Comparison of ENCODE assay signal across 28 cellular contexts in genomic region chr9:29958469-29958868, GRCh38.
"Had no signal": no experiment of that assay in that cellular context is flagged by ENCODE, and none has a peak within 500 bp of the region (broad histone marks: within the 10 kb centered on the region; RNA-seq: fewer than 3 reads in every experiment).

No MANE protein-coding gene starts in this region.

- H3K9me3 ChIP-seq: ascending aorta, breast epithelium, colonic mucosa had no signal

- ATAC-seq: activated CD4-positive, alpha-beta T cell treated with anti-CD3 and anti-CD28 coated beads for 36 hours; activated CD8-positive, alpha-beta memory T cell treated with anti-CD3 and anti-CD28 coated beads, Interleukin-2, amount 10 ng/mL, durations not matched to agents 7 days and 5 days; activated CD8-positive, alpha-beta T cell treated with anti-CD3 and anti-CD28 coated beads, Interleukin-2, amount 10 ng/mL, durations not matched to agents 7 days and 5 days; activated naive CD4-positive, alpha-beta T cell treated with anti-CD3 and anti-CD28 coated beads, Interleukin-2, amount 50 U/mL, for 72 hours; activated T-cell treated with anti-CD3 and anti-CD28 coated beads, Interleukin-2, amount 50 U/mL, for 72 hours; esophagus mucosa had no signal

- H3K36me3 Mint-ChIP-seq: activated CD4-positive, alpha-beta memory T cell treated with anti-CD3 and anti-CD28 coated beads for 36 hours; activated CD8-positive, alpha-beta memory T cell treated with anti-CD3 and anti-CD28 coated beads, Interleukin-2, amount 10 ng/mL, durations not matched to agents 7 days and 5 days; activated naive CD4-positive, alpha-beta T cell treated with anti-CD3 and anti-CD28 coated beads, Interleukin-2, amount 10 ng/mL, durations not matched to agents 7 days and 5 days; activated naive CD4-positive, alpha-beta T cell treated with anti-CD3 and anti-CD28 coated beads, Interleukin-2, amount 50 U/mL, for 72 hours; activated naive CD8-positive, alpha-beta T cell treated with anti-CD3 and anti-CD28 coated beads, Interleukin-2, amount 10 ng/mL, durations not matched to agents 7 days and 5 days; brain had no signal

- H3K27me3 ChIP-seq: ascending aorta, breast epithelium, cardiac muscle cell, colonic mucosa had no signal

- H3K4me3 ChIP-seq: ascending aorta, breast epithelium, cardiac muscle cell, colonic mucosa had no signal

- H3K4me1 Mint-ChIP-seq: activated CD4-positive, alpha-beta T cell treated with anti-CD3 and anti-CD28 coated beads for 36 hours; activated CD4-positive, alpha-beta T cell treated with anti-CD3 and anti-CD28 coated beads, Interleukin-2, amount 10 ng/mL, durations not matched to agents 24 days and 14 days; activated CD8-positive, alpha-beta memory T cell treated with anti-CD3 and anti-CD28 coated beads, Interleukin-2, amount 10 ng/mL, durations not matched to agents 7 days and 5 days; activated naive CD4-positive, alpha-beta T cell treated with anti-CD3 and anti-CD28 coated beads, Interleukin-2, amount 10 ng/mL, durations not matched to agents 7 days and 5 days; activated naive CD8-positive, alpha-beta T cell treated with anti-CD3 and anti-CD28 coated beads, Interleukin-2, amount 10 ng/mL, durations not matched to agents 7 days and 5 days; brain had no signal

- H3K4me1 ChIP-seq: ascending aorta, breast epithelium, colonic mucosa had no signal

- H3K36me3 ChIP-seq: ascending aorta, breast epithelium, cardiac muscle cell, colonic mucosa had no signal

- DNase-seq: activated CD4-positive, alpha-beta memory T cell treated with anti-CD3 and anti-CD28 coated beads for 36 hours; activated CD4-positive, alpha-beta T cell treated with anti-CD3 and anti-CD28 coated beads for 36 hours; activated CD4-positive, alpha-beta T cell treated with anti-CD3 and anti-CD28 coated beads, Interleukin-2, amount 10 ng/mL, durations not matched to agents 24 days and 14 days; activated CD4-positive, CD25-positive, alpha-beta regulatory T cell; activated CD4-positive, CD25-positive, alpha-beta regulatory T cell treated with anti-CD3 and anti-CD28 coated beads, Interleukin-2, amount 50 U/mL, for 72 hours; activated CD8-positive, alpha-beta memory T cell treated with anti-CD3 and anti-CD28 coated beads, Interleukin-2, amount 10 ng/mL, durations not matched to agents 7 days and 5 days; activated CD8-positive, alpha-beta memory T cell treated with anti-CD3 and anti-CD28 coated beads, Interleukin-2, amount 50 U/mL, for 4 hours; activated CD8-positive, alpha-beta T cell treated with anti-CD3 and anti-CD28 coated beads, Interleukin-2, amount 10 ng/mL, durations not matched to agents 7 days and 5 days; activated gamma-delta T cell; activated naive CD4-positive, alpha-beta T cell; activated naive CD4-positive, alpha-beta T cell treated with anti-CD3 and anti-CD28 coated beads, Interleukin-2, amount 10 ng/mL, durations not matched to agents 7 days and 5 days; activated naive CD8-positive, alpha-beta T cell treated with anti-CD3 and anti-CD28 coated beads, Interleukin-2, amount 10 ng/mL, durations not matched to agents 7 days and 5 days; activated T-cell treated with anti-CD3 and anti-CD28 coated beads, Interleukin-2, amount 50 U/mL, for 1 hour; activated T-cell treated with anti-CD3 and anti-CD28 coated beads, Interleukin-2, amount 50 U/mL, for 72 hours; central memory CD4-positive, alpha-beta T cell; cerebellar nuclear complex; colonic mucosa; effector CD8-positive, alpha-beta T cell; endodermal cell; foreskin fibroblast; head of caudate nucleus; T-helper 2 cell had no signal

- H3K9me3 Mint-ChIP-seq: activated CD4-positive, alpha-beta memory T cell treated with anti-CD3 and anti-CD28 coated beads for 36 hours; activated CD4-positive, alpha-beta T cell treated with anti-CD3 and anti-CD28 coated beads, Interleukin-2, amount 10 ng/mL, durations not matched to agents 24 days and 14 days; activated naive CD4-positive, alpha-beta T cell treated with anti-CD3 and anti-CD28 coated beads, Interleukin-2, amount 10 ng/mL, durations not matched to agents 7 days and 5 days; activated naive CD8-positive, alpha-beta T cell treated with anti-CD3 and anti-CD28 coated beads, Interleukin-2, amount 10 ng/mL, durations not matched to agents 7 days and 5 days; activated T-cell treated with anti-CD3 and anti-CD28 coated beads, Interleukin-2, amount 50 U/mL, for 72 hours; brain had no signal

- H3K27ac Mint-ChIP-seq: activated CD4-positive, alpha-beta memory T cell treated with anti-CD3 and anti-CD28 coated beads for 36 hours; activated CD4-positive, alpha-beta T cell treated with anti-CD3 and anti-CD28 coated beads for 36 hours; activated CD4-positive, alpha-beta T cell treated with anti-CD3 and anti-CD28 coated beads, Interleukin-2, amount 10 ng/mL, durations not matched to agents 24 days and 14 days; activated CD8-positive, alpha-beta memory T cell treated with anti-CD3 and anti-CD28 coated beads, Interleukin-2, amount 10 ng/mL, durations not matched to agents 7 days and 5 days; activated CD8-positive, alpha-beta T cell treated with anti-CD3 and anti-CD28 coated beads, Interleukin-2, amount 10 ng/mL, durations not matched to agents 7 days and 5 days; activated naive CD4-positive, alpha-beta T cell treated with anti-CD3 and anti-CD28 coated beads, Interleukin-2, amount 10 ng/mL, durations not matched to agents 7 days and 5 days; activated naive CD4-positive, alpha-beta T cell treated with anti-CD3 and anti-CD28 coated beads, Interleukin-2, amount 50 U/mL, for 72 hours; activated naive CD8-positive, alpha-beta T cell treated with anti-CD3 and anti-CD28 coated beads, Interleukin-2, amount 10 ng/mL, durations not matched to agents 7 days and 5 days; activated T-cell treated with anti-CD3 and anti-CD28 coated beads, Interleukin-2, amount 50 U/mL, for 72 hours; brain; endodermal cell had no signal

- H3K27ac ChIP-seq: ascending aorta, breast epithelium, cardiac muscle cell, colonic mucosa had no signal

- H3K4me3 Mint-ChIP-seq: activated CD4-positive, alpha-beta memory T cell treated with anti-CD3 and anti-CD28 coated beads for 36 hours; activated CD4-positive, alpha-beta T cell treated with anti-CD3 and anti-CD28 coated beads for 36 hours; activated CD4-positive, alpha-beta T cell treated with anti-CD3 and anti-CD28 coated beads, Interleukin-2, amount 10 ng/mL, durations not matched to agents 24 days and 14 days; activated CD8-positive, alpha-beta memory T cell treated with anti-CD3 and anti-CD28 coated beads, Interleukin-2, amount 10 ng/mL, durations not matched to agents 7 days and 5 days; activated CD8-positive, alpha-beta T cell treated with anti-CD3 and anti-CD28 coated beads, Interleukin-2, amount 10 ng/mL, durations not matched to agents 7 days and 5 days; activated naive CD4-positive, alpha-beta T cell treated with anti-CD3 and anti-CD28 coated beads, Interleukin-2, amount 10 ng/mL, durations not matched to agents 7 days and 5 days; activated naive CD8-positive, alpha-beta T cell treated with anti-CD3 and anti-CD28 coated beads, Interleukin-2, amount 10 ng/mL, durations not matched to agents 7 days and 5 days; activated T-cell treated with anti-CD3 and anti-CD28 coated beads, Interleukin-2, amount 50 U/mL, for 72 hours; brain; endodermal cell had no signal

- H3K27me3 Mint-ChIP-seq: activated CD4-positive, alpha-beta memory T cell treated with anti-CD3 and anti-CD28 coated beads for 36 hours; activated CD4-positive, alpha-beta T cell treated with anti-CD3 and anti-CD28 coated beads for 36 hours; activated CD4-positive, alpha-beta T cell treated with anti-CD3 and anti-CD28 coated beads, Interleukin-2, amount 10 ng/mL, durations not matched to agents 24 days and 14 days; activated CD8-positive, alpha-beta memory T cell treated with anti-CD3 and anti-CD28 coated beads, Interleukin-2, amount 10 ng/mL, durations not matched to agents 7 days and 5 days; activated naive CD4-positive, alpha-beta T cell treated with anti-CD3 and anti-CD28 coated beads, Interleukin-2, amount 10 ng/mL, durations not matched to agents 7 days and 5 days; activated naive CD8-positive, alpha-beta T cell treated with anti-CD3 and anti-CD28 coated beads, Interleukin-2, amount 10 ng/mL, durations not matched to agents 7 days and 5 days; brain had no signal
